9 cellular contexts compared by ENCODE assay signal in the genomic region with DNA sequence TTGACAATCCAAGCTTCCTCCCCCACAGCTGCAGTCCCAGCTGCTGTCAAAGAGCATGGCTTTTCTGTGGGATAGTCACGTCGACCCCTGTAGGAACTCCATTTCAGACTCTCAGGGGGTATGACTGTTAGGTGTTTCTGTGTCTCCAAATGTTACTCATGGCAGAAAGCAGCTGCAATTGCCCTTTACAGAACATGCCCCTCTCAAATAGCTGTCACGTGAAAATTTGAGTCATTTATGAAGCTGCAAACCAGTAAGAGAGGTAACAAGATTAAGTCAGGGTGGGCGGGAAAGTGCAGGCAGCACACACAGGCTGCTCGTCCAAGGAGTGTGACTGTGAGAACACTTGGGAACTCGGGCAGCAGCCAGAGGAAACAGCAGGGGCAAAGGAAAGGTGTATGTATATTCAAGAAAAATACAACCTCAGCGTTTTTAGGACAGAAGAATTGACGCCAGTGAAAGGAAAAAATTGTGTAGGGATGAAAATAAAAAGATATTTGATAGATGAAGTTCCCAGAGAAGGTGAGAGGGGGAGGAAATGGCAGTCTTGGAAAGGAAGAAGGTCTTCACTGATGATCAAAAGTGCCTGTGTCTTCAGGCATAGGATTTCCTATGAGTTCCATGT.
DNase-seq lines count a peak whose midpoint lies in the region; ATAC-seq and TF ChIP-seq lines count a peak whose summit lies in the region.
"Had no signal": no experiment of that assay in that cellular context is flagged by ENCODE, and none has a peak within 500 bp of the region (broad histone marks: within the 10 kb centered on the region; RNA-seq: fewer than 3 reads in every experiment).

No MANE protein-coding gene starts in this region.

- intact Hi-C loops in activated CD8-positive, alpha-beta T cell treated with anti-CD3 and anti-CD28 coated beads for 36 hours (cut with micrococcal nuclease), result no loop called here

- peaks cover 8% of the 10 kb centered on the region for H3K4me1 Mint-ChIP-seq in activated CD8-positive, alpha-beta T cell treated with anti-CD3 and anti-CD28 coated beads for 36 hours (ENCODE audit: low read depth)
- peaks cover 2% of the 10 kb centered on the region for H3K4me1 Mint-ChIP-seq in activated CD8-positive, alpha-beta T cell treated with anti-CD3 and anti-CD28 coated beads, Interleukin-2, amount 10 ng/mL, durations not matched to agents 7 days and 5 days (ENCODE audit: low read depth)

- peak overlapping the region; percentile 19; the same call in 1 of the 2 replicates for H3K4me3 ChIP-seq in WI38 (ENCODE audit: low read depth, low read length)
- peak overlapping the region; percentile 13 for H3K4me3 ChIP-seq in skeletal muscle cell (ENCODE audit: low read depth, low read length)
- H3K4me3 ChIP-seq: lung had no signal

- CTCF ChIA-PET in activated CD8-positive, alpha-beta T cell treated with anti-CD3 and anti-CD28 coated beads for 36 hours (lab: Charles Lee), result interaction anchor here (1.0 to 1.7 kb wide), 3 partner anchors 29 to 316 kb away, joined by 3 to 4 read pairs (median 3); no protein-coding TSS in a partner anchor
- CTCF ChIA-PET in activated CD8-positive, alpha-beta T cell treated with anti-CD3 and anti-CD28 coated beads, Interleukin-2, amount 10 ng/mL, durations not matched to agents 7 days and 5 days (lab: Charles Lee), result interaction anchor here (1.0 kb wide), 1 partner anchor 983 kb away, joined by 3 read pairs; no protein-coding TSS in a partner anchor

- H3K9me3 Mint-ChIP-seq in activated CD8-positive, alpha-beta T cell treated with anti-CD3 and anti-CD28 coated beads for 36 hours, result peaks cover 7% of the 10 kb centered on the region
- H3K9me3 Mint-ChIP-seq in activated CD8-positive, alpha-beta T cell treated with anti-CD3 and anti-CD28 coated beads, Interleukin-2, amount 10 ng/mL, durations not matched to agents 7 days and 5 days (ENCODE audit: insufficient read depth), result no peaks in the 10 kb centered on the region

- H3K27ac Mint-ChIP-seq in activated CD8-positive, alpha-beta T cell treated with anti-CD3 and anti-CD28 coated beads for 36 hours, result no peak overlapping the region
- no peak overlapping the region for H3K27ac Mint-ChIP-seq in activated CD8-positive, alpha-beta T cell treated with anti-CD3 and anti-CD28 coated beads, Interleukin-2, amount 10 ng/mL, durations not matched to agents 7 days and 5 days

- no peaks in the 10 kb centered on the region for H3K36me3 Mint-ChIP-seq in activated CD8-positive, alpha-beta T cell treated with anti-CD3 and anti-CD28 coated beads for 36 hours (ENCODE audit: low read depth)
- H3K36me3 Mint-ChIP-seq in activated CD8-positive, alpha-beta T cell treated with anti-CD3 and anti-CD28 coated beads, Interleukin-2, amount 10 ng/mL, durations not matched to agents 7 days and 5 days (ENCODE audit: low read depth), result no peaks in the 10 kb centered on the region

- H3K27me3 Mint-ChIP-seq in activated CD8-positive, alpha-beta T cell treated with anti-CD3 and anti-CD28 coated beads for 36 hours, result peaks cover 13% of the 10 kb centered on the region
- peaks cover 4% of the 10 kb centered on the region for H3K27me3 Mint-ChIP-seq in activated CD8-positive, alpha-beta T cell treated with anti-CD3 and anti-CD28 coated beads, Interleukin-2, amount 10 ng/mL, durations not matched to agents 7 days and 5 days (ENCODE audit: low read depth)

- no peak for TF ChIP-seq CTCF in activated CD8-positive, alpha-beta T cell treated with anti-CD3 and anti-CD28 coated beads for 36 hours (IDR thresholded peaks at IDR 0.05)
- no peak for TF ChIP-seq CTCF in WI38 (IDR thresholded peaks at IDR 0.05; ENCODE audit: low read depth, low read length)

- peak; percentile 45 for ATAC-seq in activated CD8-positive, alpha-beta T cell treated with anti-CD3 and anti-CD28 coated beads for 36 hours
- no peak for ATAC-seq in activated CD8-positive, alpha-beta T cell treated with anti-CD3 and anti-CD28 coated beads, Interleukin-2, amount 10 ng/mL, durations not matched to agents 7 days and 5 days
- ATAC-seq in HG02759 (IDR thresholded peaks at IDR 0.05; ENCODE audit: unreplicated experiment), result peak; percentile 69

- peak; percentile 16 for DNase-seq in activated CD8-positive, alpha-beta T cell treated with anti-CD3 and anti-CD28 coated beads for 36 hours
- no peak for DNase-seq in activated CD8-positive, alpha-beta T cell treated with anti-CD3 and anti-CD28 coated beads, Interleukin-2, amount 10 ng/mL, durations not matched to agents 7 days and 5 days
- DNase-seq in skeletal muscle cell (ENCODE audit: low read depth) (peak; percentile 89), NCI-H524 treated with DMSO at 0.1 percent for 48 hours (lab: John Stamatoyannopoulos, UW) (no peak), C1 segment of cervical spinal cord (lab: John Stamatoyannopoulos, UW) (no peak), NCI-H345 treated with DMSO at 0.1 percent for 48 hours (lab: John Stamatoyannopoulos, UW; ENCODE audit: unreplicated experiment) (no peak)

- POLR2A ChIA-PET in activated CD8-positive, alpha-beta T cell treated with anti-CD3 and anti-CD28 coated beads for 36 hours (lab: Charles Lee), result interaction anchor here (1.3 kb wide), 1 partner anchor 10 kb away, joined by 3 read pairs; no protein-coding TSS in a partner anchor
- POLR2A ChIA-PET in activated CD8-positive, alpha-beta T cell treated with anti-CD3 and anti-CD28 coated beads, Interleukin-2, amount 10 ng/mL, durations not matched to agents 7 days and 5 days (lab: Charles Lee), result no interaction called here

- no peak overlapping the region for H3K4me3 Mint-ChIP-seq in activated CD8-positive, alpha-beta T cell treated with anti-CD3 and anti-CD28 coated beads for 36 hours
- H3K4me3 Mint-ChIP-seq in activated CD8-positive, alpha-beta T cell treated with anti-CD3 and anti-CD28 coated beads, Interleukin-2, amount 10 ng/mL, durations not matched to agents 7 days and 5 days, result no peak overlapping the region

Comparison
In these comparisons a context has a peak if more than half of its experiments do, and no peak if none do; other contexts are left out.
1. DNase-seq: peak in activated CD8-positive, alpha-beta T cell treated with anti-CD3 and anti-CD28 coated beads for 36 hours (single experiment) and skeletal muscle cell (single experiment); none in activated CD8-positive, alpha-beta T cell treated with anti-CD3 and anti-CD28 coated beads, Interleukin-2, amount 10 ng/mL, durations not matched to agents 7 days and 5 days (single experiment), NCI-H524 treated with DMSO at 0.1 percent for 48 hours (single experiment), C1 segment of cervical spinal cord (0 of 14) and NCI-H345 treated with DMSO at 0.1 percent for 48 hours (single experiment).